Comparison of ENCODE assay signal across 12 cellular contexts in genomic region chr3:47083786-47084185, GRCh38.
DNase-seq lines count a peak whose midpoint lies in the region; ATAC-seq and TF ChIP-seq lines count a peak whose summit lies in the region.
"Had no signal": no experiment of that assay in that cellular context is flagged by ENCODE, and none has a peak within 500 bp of the region (broad histone marks: within the 10 kb centered on the region; RNA-seq: fewer than 3 reads in every experiment).

No MANE protein-coding gene starts in this region.

- DNase-seq in GM13976 (ENCODE audit: low spot score) (peak; percentile 38), Kasumi-1 (lab: John Stamatoyannopoulos, UW) (peak; percentile 30 to 32), COLO829 (ENCODE audit: low spot score) (no peak), SJCRH30 (no peak), nephron progenitor cell (no peak)
- no peak for DNase-seq in activated CD4-positive, alpha-beta memory T cell treated with anti-CD3 and anti-CD28 coated beads, Interleukin-2, amount 10 ng/mL, durations not matched to agents 7 days and 5 days
- DNase-seq: activated CD8-positive, alpha-beta memory T cell treated with anti-CD3 and anti-CD28 coated beads, Interleukin-2, amount 50 U/mL, for 48 hours; caudate nucleus had no signal

- H3K4me3 ChIP-seq in BLaER1 treated with 17β-estradiol and CSF1 and Interleukin-3, amounts not matched to agents 10 nM and 100 nM: no peak overlapping the region
- no peak overlapping the region for H3K4me3 ChIP-seq in SJCRH30
- H3K4me3 ChIP-seq: neural progenitor cell, SK-N-MC had no signal

- no peaks in the 10 kb centered on the region for H3K9me3 Mint-ChIP-seq in activated CD4-positive, alpha-beta memory T cell treated with anti-CD3 and anti-CD28 coated beads, Interleukin-2, amount 10 ng/mL, durations not matched to agents 7 days and 5 days
- no peaks in the 10 kb centered on the region for H3K9me3 Mint-ChIP-seq in nephron progenitor cell
- H3K9me3 Mint-ChIP-seq: neural progenitor cell had no signal

- peak overlapping the region in 4 of 11 experiments; percentile 3 to 45 (median 34); a peak in 7 of 22 replicates for H3K27ac ChIP-seq in BLaER1 treated with 17β-estradiol and CSF1 and Interleukin-3, amounts not matched to agents 10 nM and 100 nM
- no peak overlapping the region for H3K27ac ChIP-seq in SJCRH30
- H3K27ac ChIP-seq: neural progenitor cell, SK-N-MC had no signal

- peak overlapping the region; percentile 24 for H3K4me3 Mint-ChIP-seq in activated CD4-positive, alpha-beta memory T cell treated with anti-CD3 and anti-CD28 coated beads, Interleukin-2, amount 10 ng/mL, durations not matched to agents 7 days and 5 days
- no peak overlapping the region for H3K4me3 Mint-ChIP-seq in nephron progenitor cell
- H3K4me3 Mint-ChIP-seq: neural progenitor cell had no signal

- no peak for ATAC-seq in GM18520 (IDR thresholded peaks at IDR 0.05; ENCODE audit: unreplicated experiment)

- H3K27ac Mint-ChIP-seq in activated CD4-positive, alpha-beta memory T cell treated with anti-CD3 and anti-CD28 coated beads, Interleukin-2, amount 10 ng/mL, durations not matched to agents 7 days and 5 days: peak overlapping the region; percentile 57
- no peak overlapping the region for H3K27ac Mint-ChIP-seq in nephron progenitor cell
- H3K27ac Mint-ChIP-seq: neural progenitor cell had no signal

- POLR2A ChIA-PET in activated CD4-positive, alpha-beta memory T cell treated with anti-CD3 and anti-CD28 coated beads, Interleukin-2, amount 10 ng/mL, durations not matched to agents 7 days and 5 days (lab: Charles Lee): no interaction called here

- H4K20me1 ChIP-seq in BLaER1 treated with 17β-estradiol and CSF1 and Interleukin-3, amounts not matched to agents 10 nM and 100 nM: peaks cover 0 to 61% (median 18%) of the 10 kb centered on the region in 11 experiments; a peak in 13 of 22 replicates

- peaks cover 0 to 4% (median 0%) of the 10 kb centered on the region in 11 experiments; a peak in 1 of 22 replicates for H3K9me3 ChIP-seq in BLaER1 treated with 17β-estradiol and CSF1 and Interleukin-3, amounts not matched to agents 10 nM and 100 nM (replicated peaks in 1 of 11)
- no peaks in the 10 kb centered on the region; the same call in 1 of the 2 replicates for H3K9me3 ChIP-seq in SJCRH30 (replicated peaks)

- peaks cover 60% of the 10 kb centered on the region for H3K36me3 Mint-ChIP-seq in activated CD4-positive, alpha-beta memory T cell treated with anti-CD3 and anti-CD28 coated beads, Interleukin-2, amount 10 ng/mL, durations not matched to agents 7 days and 5 days (ENCODE audit: low read depth)
- peaks cover 78% of the 10 kb centered on the region for H3K36me3 Mint-ChIP-seq in nephron progenitor cell (ENCODE audit: low read depth)

- H3K36me3 ChIP-seq in BLaER1 treated with 17β-estradiol and CSF1 and Interleukin-3, amounts not matched to agents 10 nM and 100 nM: peaks cover 93 to 100% (median 99%) of the 10 kb centered on the region in 11 experiments
- peaks cover 72% of the 10 kb centered on the region for H3K36me3 ChIP-seq in SJCRH30

- peaks cover 0 to 29% (median 13%) of the 10 kb centered on the region in 10 experiments; a peak in 12 of 20 replicates for H3K4me1 ChIP-seq in BLaER1 treated with 17β-estradiol and CSF1 and Interleukin-3, amounts not matched to agents 10 nM and 100 nM
- H3K4me1 ChIP-seq in SJCRH30: no peaks in the 10 kb centered on the region
- H3K4me1 ChIP-seq: neural progenitor cell had no signal

- CTCF ChIA-PET in activated CD4-positive, alpha-beta memory T cell treated with anti-CD3 and anti-CD28 coated beads, Interleukin-2, amount 10 ng/mL, durations not matched to agents 7 days and 5 days (lab: Charles Lee): interaction anchor here (0.8 to 1.6 kb wide), 3 partner anchors 10 to 38 kb away, joined by 3 to 5 read pairs (median 3); no protein-coding TSS in a partner anchor

- no peaks in the 10 kb centered on the region for H3K27me3 ChIP-seq in BLaER1 treated with 17β-estradiol and CSF1 and Interleukin-3, amounts not matched to agents 10 nM and 100 nM
- no peaks in the 10 kb centered on the region for H3K27me3 ChIP-seq in SJCRH30
- H3K27me3 ChIP-seq: neural progenitor cell had no signal

- TF ChIP-seq CTCF in GM13976 (IDR thresholded peaks at IDR 0.05; ENCODE audit: borderline replicate concordance, control extremely low read depth, extremely low read depth, insufficient read depth, missing control alignments) (no peak), nephron progenitor cell (IDR thresholded peaks at IDR 0.05) (no peak)

- in situ Hi-C loops in GM13976 (cut with MboI; ENCODE audit: low sequenced_read_pairs, unreplicated experiment): no loop called here

- peaks cover 24% of the 10 kb centered on the region for H3K4me1 Mint-ChIP-seq in activated CD4-positive, alpha-beta memory T cell treated with anti-CD3 and anti-CD28 coated beads, Interleukin-2, amount 10 ng/mL, durations not matched to agents 7 days and 5 days
- no peaks in the 10 kb centered on the region for H3K4me1 Mint-ChIP-seq in nephron progenitor cell
- H3K4me1 Mint-ChIP-seq: neural progenitor cell had no signal

- H3K27me3 Mint-ChIP-seq in activated CD4-positive, alpha-beta memory T cell treated with anti-CD3 and anti-CD28 coated beads, Interleukin-2, amount 10 ng/mL, durations not matched to agents 7 days and 5 days: no peaks in the 10 kb centered on the region
- no peaks in the 10 kb centered on the region for H3K27me3 Mint-ChIP-seq in nephron progenitor cell (ENCODE audit: low read depth, poor library complexity)

- H3K4me2 ChIP-seq in BLaER1 treated with 17β-estradiol and CSF1 and Interleukin-3, amounts not matched to agents 10 nM and 100 nM: peak overlapping the region in 6 of 11 experiments; percentile 7 to 38 (median 12); a peak in 8 of 22 replicates
- H3K4me2 ChIP-seq: neural progenitor cell had no signal

- no peak overlapping the region; a peak in 1 of 22 replicates for H3K9ac ChIP-seq in BLaER1 treated with 17β-estradiol and CSF1 and Interleukin-3, amounts not matched to agents 10 nM and 100 nM
- H3K9ac ChIP-seq: neural progenitor cell had no signal

Comparison
In these comparisons a context has a peak if more than half of its experiments do, and no peak if none do; other contexts are left out.
1. DNase-seq: peak in GM13976 (single experiment) and Kasumi-1 (2 of 2); none in activated CD4-positive, alpha-beta memory T cell treated with anti-CD3 and anti-CD28 coated beads, Interleukin-2, amount 10 ng/mL, durations not matched to agents 7 days and 5 days (single experiment), COLO829 (single experiment), SJCRH30 (0 of 2) and nephron progenitor cell (single experiment).